In the genomic region with DNA sequence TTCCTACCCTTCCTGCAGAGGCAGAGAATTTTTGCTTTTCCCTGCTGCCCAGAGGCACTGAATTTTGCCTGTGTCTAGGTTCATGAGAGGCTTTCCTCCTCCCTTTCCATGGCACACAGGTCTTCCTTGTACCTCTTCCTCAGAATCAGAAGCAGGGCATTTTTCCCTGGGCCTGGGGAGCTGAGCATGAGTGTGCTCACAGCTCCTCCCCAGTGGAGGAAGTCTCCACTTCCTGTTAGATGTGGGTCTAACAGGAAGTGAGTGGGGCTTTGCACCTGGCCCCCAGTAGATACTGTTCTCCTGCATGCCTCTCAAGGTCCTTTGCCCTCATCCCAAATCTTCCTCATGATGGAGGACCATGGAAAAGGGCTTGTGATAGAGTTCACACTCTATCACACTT, we compare ENCODE assay signal across 1 cellular context.
TF ChIP-seq lines count a peak whose summit lies in the region.

No MANE protein-coding gene starts in this region.

TF ChIP-seq in GM23338, 12 proteins besides CTCF, POLR2A, EP300 and RAD21 (continued from another document):
- TF ChIP-seq, protein P1, sequence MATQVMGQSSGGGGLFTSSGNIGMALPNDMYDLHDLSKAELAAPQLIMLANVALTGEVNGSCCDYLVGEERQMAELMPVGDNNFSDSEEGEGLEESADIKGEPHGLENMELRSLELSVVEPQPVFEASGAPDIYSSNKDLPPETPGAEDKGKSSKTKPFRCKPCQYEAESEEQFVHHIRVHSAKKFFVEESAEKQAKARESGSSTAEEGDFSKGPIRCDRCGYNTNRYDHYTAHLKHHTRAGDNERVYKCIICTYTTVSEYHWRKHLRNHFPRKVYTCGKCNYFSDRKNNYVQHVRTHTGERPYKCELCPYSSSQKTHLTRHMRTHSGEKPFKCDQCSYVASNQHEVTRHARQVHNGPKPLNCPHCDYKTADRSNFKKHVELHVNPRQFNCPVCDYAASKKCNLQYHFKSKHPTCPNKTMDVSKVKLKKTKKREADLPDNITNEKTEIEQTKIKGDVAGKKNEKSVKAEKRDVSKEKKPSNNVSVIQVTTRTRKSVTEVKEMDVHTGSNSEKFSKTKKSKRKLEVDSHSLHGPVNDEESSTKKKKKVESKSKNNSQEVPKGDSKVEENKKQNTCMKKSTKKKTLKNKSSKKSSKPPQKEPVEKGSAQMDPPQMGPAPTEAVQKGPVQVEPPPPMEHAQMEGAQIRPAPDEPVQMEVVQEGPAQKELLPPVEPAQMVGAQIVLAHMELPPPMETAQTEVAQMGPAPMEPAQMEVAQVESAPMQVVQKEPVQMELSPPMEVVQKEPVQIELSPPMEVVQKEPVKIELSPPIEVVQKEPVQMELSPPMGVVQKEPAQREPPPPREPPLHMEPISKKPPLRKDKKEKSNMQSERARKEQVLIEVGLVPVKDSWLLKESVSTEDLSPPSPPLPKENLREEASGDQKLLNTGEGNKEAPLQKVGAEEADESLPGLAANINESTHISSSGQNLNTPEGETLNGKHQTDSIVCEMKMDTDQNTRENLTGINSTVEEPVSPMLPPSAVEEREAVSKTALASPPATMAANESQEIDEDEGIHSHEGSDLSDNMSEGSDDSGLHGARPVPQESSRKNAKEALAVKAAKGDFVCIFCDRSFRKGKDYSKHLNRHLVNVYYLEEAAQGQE (IDR thresholded peaks at IDR 0.05; ENCODE audit: unreplicated experiment), result no peak
TF ChIP-seq in GM23338: peak in this region for 0.
